ENCODE assay signal across 18 cellular contexts in genomic region chr2:191714925-191715324, GRCh38. TPM values are rescaled to one million over a fixed set of nuclear protein-coding genes. Genes with fewer than 3 reads are reported as not detected.
DNase-seq lines count a peak whose midpoint lies in the region; ATAC-seq and TF ChIP-seq lines count a peak whose summit lies in the region.
"Had no signal": no experiment of that assay in that cellular context is flagged by ENCODE, and none has a peak within 500 bp of the region (broad histone marks: within the 10 kb centered on the region; RNA-seq: fewer than 3 reads in every experiment).

No MANE protein-coding gene starts in this region.

- H3K9me3 ChIP-seq in A673 (ENCODE audit: low read depth, low read length, poor library complexity, severe bottlenecking) (no peaks in the 10 kb centered on the region), SK-N-MC (ENCODE audit: low read depth, low read length) (no peaks in the 10 kb centered on the region)
- H3K9me3 ChIP-seq: SJCRH30 had no signal

- DNase-seq in A673 (ENCODE audit: low spot score): peak; percentile 96
- peak; percentile 4 for DNase-seq in DMS79 (lab: John Stamatoyannopoulos, UW)
- peak; percentile 58 for DNase-seq in NCI-H2107 treated with DMSO at 0.1 percent for 48 hours (lab: John Stamatoyannopoulos, UW; ENCODE audit: unreplicated experiment)
- DNase-seq in SK-N-MC (ENCODE audit: low read depth, low spot score): peak; percentile 98
- DNase-seq in MV-4-11 (lab: John Stamatoyannopoulos, UW): no peak
- no peak for DNase-seq in RKO (ENCODE audit: low spot score)
- DNase-seq: Calu3; CD4-positive, CD25-positive, alpha-beta regulatory T cell; GDM1; NCI-H1105 treated with DMSO at 0.1 percent for 48 hours; NCI-H2081; PC-3; SJCRH30; T-helper 2 cell had no signal

- POLR2A ChIA-PET in A673 (lab: Charles Lee; ENCODE audit: low non-redundant PET): interaction anchor here (0.7 kb wide), 1 partner anchor 7 kb away, joined by 4 read pairs; no protein-coding TSS in a partner anchor

- H3K4me1 ChIP-seq in A673 (ENCODE audit: insufficient read depth, low read length, poor library complexity, severe bottlenecking): peaks cover 38% of the 10 kb centered on the region

- H3K9ac ChIP-seq in SK-N-MC (ENCODE audit: insufficient read length): no peak overlapping the region

- peak overlapping the region; percentile 69 for H3K27ac ChIP-seq in A673 (ENCODE audit: low read depth, low read length, poor library complexity, severe bottlenecking)
- peak overlapping the region; percentile 92 for H3K27ac ChIP-seq in SK-N-MC
- H3K27ac ChIP-seq: SJCRH30 had no signal

- TF ChIP-seq CTCF in A673 (conservative IDR thresholded peaks at IDR 0.05; ENCODE audit: low read depth, low read length): no peak

- BruUV-seq in A673 (replicated peaks; lab: Mats Ljungman, UMichigan): no TSS peak

- ATAC-seq in GM21619 (IDR thresholded peaks at IDR 0.05; ENCODE audit: unreplicated experiment): no peak
- ATAC-seq: GM12878, GM23338, HCT116, PC-3 had no signal

- intact Hi-C loops in A673 (cut with micrococcal nuclease; ENCODE audit: unreplicated experiment): no loop called here

- H3K4me3 ChIP-seq in A673 (ENCODE audit: low read depth, low read length, poor library complexity, severe bottlenecking): peak overlapping the region; percentile 15
- peak overlapping the region; percentile 62 for H3K4me3 ChIP-seq in SK-N-MC
- H3K4me3 ChIP-seq: GM12878, GM23338, SJCRH30 had no signal

- no peaks in the 10 kb centered on the region for H3K27me3 ChIP-seq in A673 (replicated peaks; ENCODE audit: insufficient read depth, low read depth, low read length, poor library complexity)
- H3K27me3 ChIP-seq: SJCRH30 had no signal

- CTCF ChIA-PET in A673 (lab: Charles Lee): interaction anchor here (0.7 kb wide), 1 partner anchor 149 kb away, joined by 3 read pairs; no protein-coding TSS in a partner anchor

- H3K36me3 ChIP-seq in A673 (ENCODE audit: insufficient read depth, low read length, poor library complexity, severe bottlenecking) (no peaks in the 10 kb centered on the region), SK-N-MC (ENCODE audit: insufficient read depth, low read length) (no peaks in the 10 kb centered on the region)
- H3K36me3 ChIP-seq: SJCRH30 had no signal

RNA-seq across cellular contexts. Expression of gene NABP1, which starts 37.0 kb away (rescaled TPM):
- 33.2 and 38.4 TPM in 2 replicates for total RNA-seq in A673 (2021)

Comparison
In these comparisons a context has a peak if more than half of its experiments do, and no peak if none do; other contexts are left out.
1. DNase-seq: peak in A673 (single experiment), DMS79 (single experiment), NCI-H2107 treated with DMSO at 0.1 percent for 48 hours (single experiment) and SK-N-MC (single experiment); none in MV-4-11 (single experiment) and RKO (single experiment).